In genomic region chr6:34986845-34987246, GRCh38 we compare ENCODE assay signal across 8 cellular contexts.
A peak's percentile ranks its signal among the peaks of the same experiment; 100 is the strongest.
DNase-seq lines count a peak whose midpoint lies in the region; ATAC-seq and TF ChIP-seq lines count a peak whose summit lies in the region.

No MANE protein-coding gene starts in this region.

- intact Hi-C loops in activated CD4-positive, alpha-beta T cell treated with anti-CD3 and anti-CD28 coated beads for 36 hours (cut with DNase I, micrococcal nuclease), result loop anchor here (1.0 to 10.0 kb wide), 5 partner anchors 153 to 255 kb away; no protein-coding TSS in a partner anchor

- ATAC-seq in activated CD4-positive, alpha-beta T cell treated with anti-CD3 and anti-CD28 coated beads for 36 hours, result peak; percentile 70
- peak; percentile 86 for ATAC-seq in left lobe of liver
- ATAC-seq in HG03139 (IDR thresholded peaks at IDR 0.05; ENCODE audit: unreplicated experiment), result no peak

- CTCF ChIA-PET in activated CD4-positive, alpha-beta T cell treated with anti-CD3 and anti-CD28 coated beads for 36 hours (lab: Charles Lee), result interaction anchor here (0.6 to 6.7 kb wide), 32 partner anchors 8 to 538 kb away, joined by 3 to 61 read pairs (median 4); no protein-coding TSS in a partner anchor

- no peak overlapping the region for H3K4me3 ChIP-seq in choroid plexus epithelial cell (ENCODE audit: low read depth, low read length)

- POLR2A ChIA-PET in activated CD4-positive, alpha-beta T cell treated with anti-CD3 and anti-CD28 coated beads for 36 hours (lab: Charles Lee), result interaction anchor here (0.6 kb wide), 1 partner anchor 337 kb away, joined by 4 read pairs; no protein-coding TSS in a partner anchor

- peak; percentile 62 for DNase-seq in ACHN
- DNase-seq in H4 (ENCODE audit: low spot score), result peak; percentile 64
- DNase-seq in NCI-H446 treated with DMSO at 0.1 percent for 48 hours (lab: John Stamatoyannopoulos, UW), result peak; percentile 57
- DNase-seq in activated CD4-positive, alpha-beta T cell treated with anti-CD3 and anti-CD28 coated beads for 36 hours, result peak; percentile 82
- DNase-seq in choroid plexus epithelial cell (ENCODE audit: low read depth), result peak; percentile 95
- DNase-seq in left lobe of liver (ENCODE audit: low spot score), result peak; percentile 72
- DNase-seq in stimulated activated CD4-positive, alpha-beta T cell treated with anti-CD3 and anti-CD28 coated beads, Interleukin-4, amount 100 ng/mL, for 1 hour, result peak; percentile 48

- peak; percentile 81 for TF ChIP-seq CTCF in choroid plexus epithelial cell (conservative IDR thresholded peaks at IDR 0.05; ENCODE audit: low read depth, low read length)

- H3K4me1 Mint-ChIP-seq in activated CD4-positive, alpha-beta T cell treated with anti-CD3 and anti-CD28 coated beads for 36 hours, result no peaks in the 10 kb centered on the region

- H3K36me3 Mint-ChIP-seq in activated CD4-positive, alpha-beta T cell treated with anti-CD3 and anti-CD28 coated beads for 36 hours (ENCODE audit: low read depth), result peaks cover 12% of the 10 kb centered on the region

- no peak overlapping the region for H3K4me3 Mint-ChIP-seq in activated CD4-positive, alpha-beta T cell treated with anti-CD3 and anti-CD28 coated beads for 36 hours

- H3K9me3 Mint-ChIP-seq in activated CD4-positive, alpha-beta T cell treated with anti-CD3 and anti-CD28 coated beads for 36 hours (ENCODE audit: low read depth), result no peaks in the 10 kb centered on the region

- no peaks in the 10 kb centered on the region for H3K27me3 Mint-ChIP-seq in activated CD4-positive, alpha-beta T cell treated with anti-CD3 and anti-CD28 coated beads for 36 hours

- in situ Hi-C loops in ACHN (cut with HindIII; ENCODE audit: low pct_ligation_motif_present, low pct_unique_long_range_greater_than_20kb, low sequenced_read_pairs), result no loop called here

- no peak overlapping the region for H3K27ac Mint-ChIP-seq in activated CD4-positive, alpha-beta T cell treated with anti-CD3 and anti-CD28 coated beads for 36 hours
